In genomic region chr5:34012791-34013190, GRCh38 we compare ENCODE assay signal across 28 cellular contexts. TPM values are rescaled to one million over a fixed set of nuclear protein-coding genes. Genes with fewer than 3 reads are reported as not detected.
DNase-seq lines count a peak whose midpoint lies in the region; ATAC-seq and TF ChIP-seq lines count a peak whose summit lies in the region.
"Had no signal": no experiment of that assay in that cellular context is flagged by ENCODE, and none has a peak within 500 bp of the region (broad histone marks: within the 10 kb centered on the region; RNA-seq: fewer than 3 reads in every experiment).

No MANE protein-coding gene starts in this region.

- in situ Hi-C loops in IMR-90 (cut with MboI; ENCODE audit: low sequenced_read_pairs) = no loop called here

- no peaks in the 10 kb centered on the region for H3K9me1 ChIP-seq in IMR-90 (ENCODE audit: insufficient read depth, low read length)

- dilution Hi-C loops in IMR-90 (cut with HindIII; ENCODE audit: low sequenced_read_pairs, unreplicated experiment) = no loop called here

- H3K4me3 ChIP-seq in AG10803 (ENCODE audit: low read length) (no peak overlapping the region), IMR-90 (ENCODE audit: insufficient read depth, low read depth, low read length) (no peak overlapping the region), fibroblast of the aortic adventitia (ENCODE audit: low read depth, low read length) (no peak overlapping the region)
- H3K4me3 ChIP-seq: heart right ventricle, ovary had no signal

- no peak overlapping the region for H2BK5ac ChIP-seq in IMR-90 (ENCODE audit: low read depth, low read length, poor library complexity, severe bottlenecking)

- H2AK5ac ChIP-seq in IMR-90 (ENCODE audit: low read depth, low read length) = no peak overlapping the region

- H2AK9ac ChIP-seq in IMR-90 (replicated peaks; ENCODE audit: low read depth, low read length, poor library complexity) = no peak overlapping the region

- H3K36me3 ChIP-seq in IMR-90 (ENCODE audit: control insufficient read depth, insufficient read depth, low read length) = no peaks in the 10 kb centered on the region
- H3K36me3 ChIP-seq: heart right ventricle, ovary had no signal

- no peak overlapping the region for H3K23ac ChIP-seq in IMR-90 (ENCODE audit: low read depth, low read length)

- H3K18ac ChIP-seq in IMR-90 (ENCODE audit: low read depth, low read length) = no peak overlapping the region

- H4K8ac ChIP-seq in IMR-90 (ENCODE audit: low read depth in 2 of 2, low read length in 2 of 2) = no peak overlapping the region

- intact Hi-C loops in IMR-90 (cut with micrococcal nuclease) = no loop called here

- POLR2A ChIA-PET in IMR-90 (lab: Charles Lee; ENCODE audit: unreplicated experiment) = no interaction called here

- no peaks in the 10 kb centered on the region for H3K79me1 ChIP-seq in IMR-90 (ENCODE audit: low read depth in 1 of 2, low read length in 2 of 2)

- CTCF ChIA-PET in IMR-90 (lab: Yijun Ruan, JAX) = no interaction called here

- no peak overlapping the region for H2BK120ac ChIP-seq in IMR-90 (ENCODE audit: low read depth, low read length)

- H3K4me2 ChIP-seq in IMR-90 (ENCODE audit: low read depth, low read length) = no peak overlapping the region

- H3K27ac ChIP-seq in IMR-90 (ENCODE audit: insufficient read depth, low read length) = no peak overlapping the region
- H3K27ac ChIP-seq: heart right ventricle, ovary had no signal

- no peaks in the 10 kb centered on the region for H3K4me1 ChIP-seq in IMR-90 (ENCODE audit: control insufficient read depth, insufficient read depth, low read length)

- no peak overlapping the region for H2BK20ac ChIP-seq in IMR-90 (ENCODE audit: low read depth, low read length)

- no peak overlapping the region for H4K91ac ChIP-seq in IMR-90 (ENCODE audit: insufficient read depth, low read depth, low read length)

- ATAC-seq in IMR-90 (ENCODE audit: low read depth) = no peak
- no peak for ATAC-seq in GM19324 (IDR thresholded peaks at IDR 0.05; ENCODE audit: low FRiP score, unreplicated experiment)
- no peak for ATAC-seq in HG03565 (IDR thresholded peaks at IDR 0.05; ENCODE audit: unreplicated experiment)
- ATAC-seq: activated T-cell treated with anti-CD3 and anti-CD28 coated beads, Interleukin-2, amount 50 U/mL, for 4 hours; heart right ventricle; left colon; natural killer cell treated with Interleukin-12 subunit alpha and Interleukin-12 subunit beta and Interleukin-15 and Interleukin-18, amount 100 ng/mL, for 72 hours; PC-3; sciatic nerve; T-cell had no signal

- H3K4ac ChIP-seq in IMR-90 (ENCODE audit: low read depth, low read length) = no peak overlapping the region

- no peak overlapping the region for H3K14ac ChIP-seq in IMR-90 (replicated peaks; ENCODE audit: low read depth, low read length)

- no peak overlapping the region for H2BK15ac ChIP-seq in IMR-90 (ENCODE audit: low read depth, low read length)

- no peaks in the 10 kb centered on the region for H3K9me3 ChIP-seq in IMR-90 (ENCODE audit: control insufficient read depth, insufficient read depth, low read length)
- H3K9me3 ChIP-seq: heart right ventricle, ovary had no signal

- H3K56ac ChIP-seq in IMR-90 (ENCODE audit: extremely low read depth, insufficient read depth, low read length) = no peak overlapping the region

- TF ChIP-seq RAD21 in IMR-90 (IDR thresholded peaks at IDR 0.05; ENCODE audit: low read length) = no peak

- H2AFZ ChIP-seq in IMR-90 (replicated peaks; ENCODE audit: low read length, poor library complexity) = no peak overlapping the region

- H3K9ac ChIP-seq in IMR-90 (ENCODE audit: low read depth, low read length) = no peak overlapping the region

- no peaks in the 10 kb centered on the region for H4K20me1 ChIP-seq in IMR-90 (ENCODE audit: insufficient read depth, low read length)

- BruUV-seq in IMR-90 (replicated peaks; lab: Mats Ljungman, UMichigan) = no TSS peak

- no peaks in the 10 kb centered on the region for H3K27me3 ChIP-seq in IMR-90 (ENCODE audit: control insufficient read depth, insufficient read depth, low read length)
- H3K27me3 ChIP-seq: heart right ventricle, ovary had no signal

- TF ChIP-seq POLR2A in IMR-90 (IDR thresholded peaks at IDR 0.05; ENCODE audit: low read depth, low read length) = no peak

- TF ChIP-seq CTCF in AG10803 (conservative IDR thresholded peaks at IDR 0.05; ENCODE audit: low read length) = no peak
- TF ChIP-seq CTCF in IMR-90 (conservative IDR thresholded peaks at IDR 0.05; ENCODE audit: low read depth, low read length) = no peak
- TF ChIP-seq CTCF in fibroblast of the aortic adventitia (IDR thresholded peaks at IDR 0.05; ENCODE audit: insufficient read depth, low read length) = no peak

- H4K5ac ChIP-seq in IMR-90 (ENCODE audit: low read depth, low read length) = no peak overlapping the region

- peak; percentile 53 for DNase-seq in AG10803 (ENCODE audit: low read depth)
- DNase-seq in IMR-90 = peak; percentile 34
- DNase-seq in astrocyte of the hippocampus (ENCODE audit: low read depth, low spot score) = peak; percentile 78
- peak; percentile 92 for DNase-seq in fibroblast of the aortic adventitia (ENCODE audit: low read depth)
- no peak for DNase-seq in putamen (ENCODE audit: low spot score)
- no peak for DNase-seq in activated naive CD4-positive, alpha-beta T cell (lab: John Stamatoyannopoulos, UW)
- DNase-seq: activated CD4-positive, CD25-positive, alpha-beta regulatory T cell treated with anti-CD3 and anti-CD28 coated beads, Interleukin-2, amount 50 U/mL, for 72 hours; activated CD8-positive, alpha-beta memory T cell treated with anti-CD3 and anti-CD28 coated beads for 24 hours; activated naive CD4-positive, alpha-beta T cell treated with anti-CD3 and anti-CD28 coated beads, Interleukin-2, amount 10 ng/mL, durations not matched to agents 7 days and 5 days; activated T-cell treated with anti-CD3 and anti-CD28 coated beads, Interleukin-2, amount 50 U/mL, for 4 hours; cerebellar nuclear complex; H9; heart right ventricle; left colon; MM.1S; NCI-H2171 treated with DMSO at 0.1 percent for 48 hours; PC-3; SHP77 treated with DMSO at 0.1 percent for 48 hours; stimulated activated CD4-positive, alpha-beta T cell treated with anti-CD3 and anti-CD28 coated beads, Interleukin-15, amount 100 ng/mL, for 24 hours; T-cell had no signal

TF ChIP-seq in IMR-90, 13 proteins besides CTCF, POLR2A, EP300 and RAD21:
- TF ChIP-seq, protein P1, sequence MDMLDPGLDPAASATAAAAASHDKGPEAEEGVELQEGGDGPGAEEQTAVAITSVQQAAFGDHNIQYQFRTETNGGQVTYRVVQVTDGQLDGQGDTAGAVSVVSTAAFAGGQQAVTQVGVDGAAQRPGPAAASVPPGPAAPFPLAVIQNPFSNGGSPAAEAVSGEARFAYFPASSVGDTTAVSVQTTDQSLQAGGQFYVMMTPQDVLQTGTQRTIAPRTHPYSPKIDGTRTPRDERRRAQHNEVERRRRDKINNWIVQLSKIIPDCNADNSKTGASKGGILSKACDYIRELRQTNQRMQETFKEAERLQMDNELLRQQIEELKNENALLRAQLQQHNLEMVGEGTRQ (IDR thresholded peaks at IDR 0.05; ENCODE audit: low read depth, low read length) = no peak
- TF ChIP-seq MAZ (IDR thresholded peaks at IDR 0.05; ENCODE audit: borderline replicate concordance, low read depth, low read length) = no peak

RNA-seq across cellular contexts. Expression of gene AMACR, which starts 4.9 kb away (rescaled TPM):
- total RNA-seq in IMR-90 (2012; rRNA removed) = 10.0 and 12.9 TPM in 2 replicates
- polyA plus RNA-seq in IMR-90 (2012; rRNA removed) = 7.3 and 8.2 TPM in 2 replicates
- polyA plus RNA-seq in IMR-90 (2012; cell fraction: cytosol; rRNA removed) = 4.1 and 4.5 TPM in 2 replicates
- polyA plus RNA-seq in IMR-90 (2012; cell fraction: nucleus; rRNA removed; ENCODE audit: low replicate concordance) = 2.1 and 3.5 TPM in 2 replicates
- total RNA-seq in fibroblast of the aortic adventitia (ENCODE audit: low replicate concordance) = 10.7 and 19.1 TPM in 2 replicates

RNA-seq across cellular contexts. Expression of gene SLC45A2, which starts 28.3 kb away (rescaled TPM):
- total RNA-seq in IMR-90 (2012; rRNA removed) = not detected in 2 replicates
- 0.07 TPM in 1 of 2 replicates, not detected in the other for polyA plus RNA-seq in IMR-90 (2012; rRNA removed)
- polyA plus RNA-seq in IMR-90 (2012; cell fraction: cytosol; rRNA removed) = 0.02 TPM in 1 of 2 replicates, not detected in the other
- 0.06 and 0.09 TPM in 2 replicates for polyA plus RNA-seq in IMR-90 (2012; cell fraction: nucleus; rRNA removed; ENCODE audit: low replicate concordance)
- 0.09 TPM in 1 of 2 replicates, not detected in the other for total RNA-seq in fibroblast of the aortic adventitia (ENCODE audit: low replicate concordance)
- total RNA-seq: activated T-cell treated with anti-CD3 and anti-CD28 coated beads, Interleukin-2, amount 50 U/mL, for 4 hours; fibroblast of villous mesenchyme; H9; PC-3; sciatic nerve; ureter had no signal
- polyA plus RNA-seq: aorta, heart right ventricle, ovary had no signal

RNA-seq across cellular contexts. Expression of gene C1QTNF3, which starts 30.2 kb away (rescaled TPM):
- total RNA-seq in IMR-90 (2012; rRNA removed) = 0.28 and 1.4 TPM in 2 replicates
- polyA plus RNA-seq in IMR-90 (2012; rRNA removed) = 0.76 and 1.0 TPM in 2 replicates
- polyA plus RNA-seq in IMR-90 (2012; cell fraction: cytosol; rRNA removed) = 0.05 and 0.35 TPM in 2 replicates
- polyA plus RNA-seq in IMR-90 (2012; cell fraction: nucleus; rRNA removed; ENCODE audit: low replicate concordance) = 1.6 and 7.9 TPM in 2 replicates
- total RNA-seq in fibroblast of the aortic adventitia (ENCODE audit: low replicate concordance) = 1.9 and 8.3 TPM in 2 replicates

Comparison
In these comparisons a context has a peak if more than half of its experiments do, and no peak if none do; other contexts are left out.
1. DNase-seq: peak in AG10803 (single experiment), IMR-90 (single experiment), astrocyte of the hippocampus (single experiment) and fibroblast of the aortic adventitia (single experiment); none in putamen (single experiment) and activated naive CD4-positive, alpha-beta T cell (0 of 4).